Comparison of ENCODE assay signal across 8 cellular contexts in genomic region chr16:79599837-79600635, GRCh38. TPM values are rescaled to one million over a fixed set of nuclear protein-coding genes. Genes with fewer than 3 reads are reported as not detected.
DNase-seq lines count a peak whose midpoint lies in the region; ATAC-seq and TF ChIP-seq lines count a peak whose summit lies in the region.

No MANE protein-coding gene starts in this region.

- TF ChIP-seq RAD21 in neural cell (conservative IDR thresholded peaks at IDR 0.05): peak; percentile 47

- no peaks in the 10 kb centered on the region for H4K20me1 ChIP-seq in neural cell (ENCODE audit: insufficient read depth)

- H3K79me2 ChIP-seq in ACC112 (ENCODE audit: control insufficient read depth, insufficient read depth, low read length, unreplicated experiment): no peaks in the 10 kb centered on the region
- peaks cover 12% of the 10 kb centered on the region for H3K79me2 ChIP-seq in neural cell (replicated peaks; ENCODE audit: insufficient read depth, low read length)

- DNase-seq in NCI-H510A (lab: John Stamatoyannopoulos, UW) (peak; percentile 35), foreskin keratinocyte (no peak), HCEC 1CT (no peak), NAMALWA (ENCODE audit: low spot score) (no peak)
- peak; percentile 55 for DNase-seq in activated naive CD4-positive, alpha-beta T cell treated with Interleukin-2 at 50 U/mL for 16 hours

- peaks cover 3% of the 10 kb centered on the region for H3K4me1 ChIP-seq in ACC112 (ENCODE audit: control insufficient read depth, insufficient read depth, low read length, unreplicated experiment)
- H3K4me1 ChIP-seq in foreskin keratinocyte: peaks cover 5% of the 10 kb centered on the region

- H3F3A ChIP-seq in neural cell (ENCODE audit: insufficient read depth, low read length, poor library complexity, severe bottlenecking): no peaks in the 10 kb centered on the region

- H2AFZ ChIP-seq in ACC112 (ENCODE audit: low read length, unreplicated experiment) (peak overlapping the region; percentile 14), neural cell (ENCODE audit: low read depth, low read length) (no peak overlapping the region)

- H3K9me3 ChIP-seq in neural cell (ENCODE audit: low read length): no peaks in the 10 kb centered on the region

- peak overlapping the region; percentile 46 for H3K9ac ChIP-seq in neural cell (ENCODE audit: low read length)

- H3K27ac ChIP-seq in ACC112 (ENCODE audit: low read depth, low read length) (no peak overlapping the region), foreskin keratinocyte (peak overlapping the region; percentile 2), neural cell (ENCODE audit: low read length) (no peak overlapping the region)

- peak overlapping the region; percentile 95 for H3K4me2 ChIP-seq in neural cell (ENCODE audit: low read length)

- TF ChIP-seq EP300 in neural cell (conservative IDR thresholded peaks at IDR 0.05; ENCODE audit: poor library complexity, severe bottlenecking): peak; percentile 12

- H3K4me3 ChIP-seq in ACC112 (ENCODE audit: low read depth, low read length) (peak overlapping the region; percentile 74), neural cell (ENCODE audit: low read length) (peak overlapping the region; percentile 67)

- peak; percentile 43 for ATAC-seq in GM19035 (IDR thresholded peaks at IDR 0.05; ENCODE audit: unreplicated experiment)
- ATAC-seq in foreskin keratinocyte: peak; percentile 57

- H3K36me3 ChIP-seq in ACC112 (ENCODE audit: insufficient read depth, low read length) (no peaks in the 10 kb centered on the region), neural cell (ENCODE audit: insufficient read depth, low read length) (no peaks in the 10 kb centered on the region)

- TF ChIP-seq CTCF in foreskin keratinocyte (conservative IDR thresholded peaks at IDR 0.05): no peak
- no peak for TF ChIP-seq CTCF in neural cell (IDR thresholded peaks at IDR 0.05; ENCODE audit: poor library complexity, severe bottlenecking)

- H3K9me2 ChIP-seq in neural cell (ENCODE audit: insufficient read depth, low read length): no peaks in the 10 kb centered on the region

- H3K27me3 ChIP-seq in ACC112 (ENCODE audit: insufficient read depth, low read length): peaks cover 56% of the 10 kb centered on the region
- H3K27me3 ChIP-seq in foreskin keratinocyte: peaks cover 7% of the 10 kb centered on the region
- peaks cover 23% of the 10 kb centered on the region for H3K27me3 ChIP-seq in neural cell (ENCODE audit: insufficient read depth, low read depth, low read length)

TF ChIP-seq in neural cell, 6 proteins besides CTCF, POLR2A, EP300 and RAD21:
- TF ChIP-seq MXI1 (conservative IDR thresholded peaks at IDR 0.05; ENCODE audit: poor library complexity, severe bottlenecking) (peak; percentile 31), SMC3 (conservative IDR thresholded peaks at IDR 0.05; ENCODE audit: poor library complexity) (peak; percentile 59), EZH2 (IDR thresholded peaks at IDR 0.05; ENCODE audit: borderline replicate concordance, insufficient read depth, low read length, poor library complexity, severe bottlenecking) (no peak)

RNA-seq across cellular contexts. Expression of gene MAF, which starts 0.5 kb away (rescaled TPM):
- 0.81 and 2.9 TPM in 2 replicates for total RNA-seq in foreskin keratinocyte
- polyA plus RNA-seq in foreskin keratinocyte: 0.38 and 1.1 TPM in 2 replicates
- polyA plus RNA-seq in neural cell: 0.92 and 2.1 TPM in 2 replicates
- polyA minus RNA-seq in neural cell: 1.2 and 1.4 TPM in 2 replicates

Comparison
In these comparisons a context has a peak if more than half of its experiments do, and no peak if none do; other contexts are left out.
1. DNase-seq: peak in NCI-H510A (single experiment) and activated naive CD4-positive, alpha-beta T cell treated with Interleukin-2 at 50 U/mL for 16 hours (single experiment); none in foreskin keratinocyte (0 of 2), HCEC 1CT (single experiment) and NAMALWA (single experiment).